In the genomic region with DNA sequence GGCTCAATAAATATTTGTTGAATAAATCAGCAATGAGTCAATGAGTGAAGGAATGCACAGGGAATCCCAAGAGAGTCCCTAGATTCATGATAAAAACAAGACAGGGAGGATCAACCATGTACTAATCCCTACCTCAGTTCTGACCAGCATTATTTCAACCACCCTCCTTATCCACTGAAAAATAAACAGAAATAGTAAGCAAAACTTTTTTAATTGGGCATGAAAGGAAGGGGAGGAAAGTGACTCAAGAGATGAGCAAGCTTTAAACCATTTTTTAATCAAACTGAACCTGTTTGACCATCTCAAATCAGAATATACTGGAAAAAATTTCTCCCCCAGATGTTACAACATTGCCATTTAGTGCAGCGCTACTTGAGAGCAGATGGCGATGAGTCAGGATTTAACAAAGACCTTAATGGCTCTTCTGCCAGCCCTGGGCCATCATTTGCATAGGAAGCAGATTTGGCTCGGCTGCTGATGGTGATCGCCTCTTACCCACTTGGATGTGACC, we compare ENCODE assay signal across 9 cellular contexts.
DNase-seq lines count a peak whose midpoint lies in the region.
"Had no signal": no experiment of that assay in that cellular context is flagged by ENCODE, and none has a peak within 500 bp of the region (broad histone marks: within the 10 kb centered on the region; RNA-seq: fewer than 3 reads in every experiment).

No MANE protein-coding gene starts in this region.

- no peak overlapping the region for H3K27ac Mint-ChIP-seq in activated CD4-positive, alpha-beta memory T cell treated with anti-CD3 and anti-CD28 coated beads, Interleukin-2, amount 10 ng/mL, durations not matched to agents 7 days and 5 days

- no peaks in the 10 kb centered on the region for H3K9me3 Mint-ChIP-seq in activated CD4-positive, alpha-beta memory T cell treated with anti-CD3 and anti-CD28 coated beads, Interleukin-2, amount 10 ng/mL, durations not matched to agents 7 days and 5 days

- POLR2A ChIA-PET in activated CD4-positive, alpha-beta memory T cell treated with anti-CD3 and anti-CD28 coated beads, Interleukin-2, amount 10 ng/mL, durations not matched to agents 7 days and 5 days (lab: Charles Lee): no interaction called here

- H3K27me3 Mint-ChIP-seq in activated CD4-positive, alpha-beta memory T cell treated with anti-CD3 and anti-CD28 coated beads, Interleukin-2, amount 10 ng/mL, durations not matched to agents 7 days and 5 days: no peaks in the 10 kb centered on the region

- DNase-seq in NCI-H1417 (lab: John Stamatoyannopoulos, UW) (peak in 2 of 3 experiments; percentile 2 to 26), NCI-H1417 treated with DMSO at 0.1 percent for 48 hours (lab: John Stamatoyannopoulos, UW) (no peak), NCI-H69 (lab: John Stamatoyannopoulos, UW) (peak; percentile 91), fibroblast of peridontal ligament (ENCODE audit: extremely low read depth) (peak; percentile 31), superior temporal gyrus (ENCODE audit: extremely low spot score) (peak; percentile 51), SIG-M5 treated with dmso at 0.1 percent for 504 hours (lab: John Stamatoyannopoulos, UW; ENCODE audit: unreplicated experiment) (no peak), HuH-7 (ENCODE audit: low spot score) (no peak)
- DNase-seq in activated CD4-positive, alpha-beta memory T cell treated with anti-CD3 and anti-CD28 coated beads, Interleukin-2, amount 10 ng/mL, durations not matched to agents 7 days and 5 days: no peak
- DNase-seq: 8988T had no signal

- CTCF ChIA-PET in activated CD4-positive, alpha-beta memory T cell treated with anti-CD3 and anti-CD28 coated beads, Interleukin-2, amount 10 ng/mL, durations not matched to agents 7 days and 5 days (lab: Charles Lee): no interaction called here

- no peak overlapping the region for H3K4me3 Mint-ChIP-seq in activated CD4-positive, alpha-beta memory T cell treated with anti-CD3 and anti-CD28 coated beads, Interleukin-2, amount 10 ng/mL, durations not matched to agents 7 days and 5 days

- no peaks in the 10 kb centered on the region for H3K4me1 Mint-ChIP-seq in activated CD4-positive, alpha-beta memory T cell treated with anti-CD3 and anti-CD28 coated beads, Interleukin-2, amount 10 ng/mL, durations not matched to agents 7 days and 5 days

- no peaks in the 10 kb centered on the region for H3K36me3 Mint-ChIP-seq in activated CD4-positive, alpha-beta memory T cell treated with anti-CD3 and anti-CD28 coated beads, Interleukin-2, amount 10 ng/mL, durations not matched to agents 7 days and 5 days (ENCODE audit: low read depth)

Comparison
In these comparisons a context has a peak if more than half of its experiments do, and no peak if none do; other contexts are left out.
1. DNase-seq: peak in NCI-H1417 (2 of 3), NCI-H69 (single experiment), fibroblast of peridontal ligament (single experiment) and superior temporal gyrus (single experiment); none in NCI-H1417 treated with DMSO at 0.1 percent for 48 hours (single experiment), activated CD4-positive, alpha-beta memory T cell treated with anti-CD3 and anti-CD28 coated beads, Interleukin-2, amount 10 ng/mL, durations not matched to agents 7 days and 5 days (single experiment), SIG-M5 treated with dmso at 0.1 percent for 504 hours (single experiment) and HuH-7 (single experiment).